ENCODE assay signal across 15 cellular contexts in the genomic region with DNA sequence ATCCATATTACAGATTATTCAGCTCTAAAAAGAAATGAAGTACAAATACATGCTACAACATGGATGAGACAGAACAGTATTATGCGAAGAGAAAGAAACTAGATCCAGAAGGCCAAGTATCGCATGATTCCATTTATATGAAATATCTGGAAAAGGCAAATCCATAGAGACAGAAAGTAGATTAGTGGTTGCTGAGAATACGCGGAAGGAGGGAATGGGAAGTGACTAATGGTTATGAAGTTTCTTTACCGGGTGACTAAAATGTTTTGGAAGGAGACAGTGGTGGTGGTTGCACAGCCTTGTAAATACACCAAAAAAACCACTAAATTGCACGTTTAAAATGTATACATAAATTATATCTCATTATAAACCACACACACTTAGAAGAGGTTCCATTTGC. TPM values are rescaled to one million over a fixed set of nuclear protein-coding genes. Genes with fewer than 3 reads are reported as not detected.
DNase-seq lines count a peak whose midpoint lies in the region; ATAC-seq and TF ChIP-seq lines count a peak whose summit lies in the region.
"Had no signal": no experiment of that assay in that cellular context is flagged by ENCODE, and none has a peak within 500 bp of the region (broad histone marks: within the 10 kb centered on the region; RNA-seq: fewer than 3 reads in every experiment).

No MANE protein-coding gene starts in this region.

- DNase-seq in ELR (ENCODE audit: low read depth) (peak; percentile 88), NCI-H226 (peak; percentile 65), dedifferentiated amniotic fluid mesenchymal stem cell (ENCODE audit: extremely low spot score) (peak; percentile 57), non-pigmented ciliary epithelial cell (ENCODE audit: low read depth) (peak; percentile 46), NK-92 (lab: John Stamatoyannopoulos, UW; ENCODE audit: unreplicated experiment) (no peak), NCI-H146 (lab: John Stamatoyannopoulos, UW) (no peak), erythroblast (lab: John Stamatoyannopoulos, UW) (no peak)
- DNase-seq in natural killer cell treated with Interleukin-12 subunit alpha and Interleukin-12 subunit beta and Interleukin-15 and Interleukin-18, amount 100 ng/mL, for 72 hours (ENCODE audit: low spot score): no peak
- DNase-seq: activated naive CD4-positive, alpha-beta T cell; H7; NCI-H2029; stomach; T-helper 9 cell had no signal

- no peak overlapping the region for H3K27ac Mint-ChIP-seq in natural killer cell treated with Interleukin-12 subunit alpha and Interleukin-12 subunit beta and Interleukin-15 and Interleukin-18, amount 100 ng/mL, for 72 hours
- H3K27ac Mint-ChIP-seq: IgD-negative memory B cell, progenitor cell of endocrine pancreas had no signal

- H3K9me3 Mint-ChIP-seq in natural killer cell treated with Interleukin-12 subunit alpha and Interleukin-12 subunit beta and Interleukin-15 and Interleukin-18, amount 100 ng/mL, for 72 hours: no peaks in the 10 kb centered on the region
- H3K9me3 Mint-ChIP-seq: IgD-negative memory B cell had no signal

- H3K36me3 Mint-ChIP-seq in natural killer cell treated with Interleukin-12 subunit alpha and Interleukin-12 subunit beta and Interleukin-15 and Interleukin-18, amount 100 ng/mL, for 72 hours: peaks cover 22% of the 10 kb centered on the region

- no peaks in the 10 kb centered on the region for H3K27me3 Mint-ChIP-seq in natural killer cell treated with Interleukin-12 subunit alpha and Interleukin-12 subunit beta and Interleukin-15 and Interleukin-18, amount 100 ng/mL, for 72 hours
- H3K27me3 Mint-ChIP-seq: IgD-negative memory B cell, progenitor cell of endocrine pancreas had no signal

- H3K4me1 Mint-ChIP-seq in natural killer cell treated with Interleukin-12 subunit alpha and Interleukin-12 subunit beta and Interleukin-15 and Interleukin-18, amount 100 ng/mL, for 72 hours (ENCODE audit: low read depth in 2 of 2): peaks cover 3 to 5% of the 10 kb centered on the region in 2 donors

- no peak for TF ChIP-seq POLR2A in erythroblast (IDR thresholded peaks at IDR 0.05; ENCODE audit: low read length)

- no peak overlapping the region for H3K4me3 Mint-ChIP-seq in natural killer cell treated with Interleukin-12 subunit alpha and Interleukin-12 subunit beta and Interleukin-15 and Interleukin-18, amount 100 ng/mL, for 72 hours
- H3K4me3 Mint-ChIP-seq: IgD-negative memory B cell had no signal

- no peak for ATAC-seq in natural killer cell treated with Interleukin-12 subunit alpha and Interleukin-12 subunit beta and Interleukin-15 and Interleukin-18, amount 100 ng/mL, for 72 hours

RNA-seq across cellular contexts. Expression of a gene that starts 12.5 kb away (rescaled TPM):
- total RNA-seq in natural killer cell treated with Interleukin-12 subunit alpha and Interleukin-12 subunit beta and Interleukin-15 and Interleukin-18, amount 100 ng/mL, for 72 hours: 10 to 100 TPM; 27.0 to 36.9 TPM

RNA-seq across cellular contexts. Expression of a gene that starts 26.0 kb away (rescaled TPM):
- total RNA-seq in natural killer cell treated with Interleukin-12 subunit alpha and Interleukin-12 subunit beta and Interleukin-15 and Interleukin-18, amount 100 ng/mL, for 72 hours: not detected
- total RNA-seq: H7, progenitor cell of endocrine pancreas, stomach had no signal

Comparison
In these comparisons a context has a peak if more than half of its experiments do, and no peak if none do; other contexts are left out.
1. DNase-seq: peak in ELR (single experiment), NCI-H226 (single experiment), dedifferentiated amniotic fluid mesenchymal stem cell (single experiment) and non-pigmented ciliary epithelial cell (single experiment); none in natural killer cell treated with Interleukin-12 subunit alpha and Interleukin-12 subunit beta and Interleukin-15 and Interleukin-18, amount 100 ng/mL, for 72 hours (single experiment), NK-92 (single experiment), NCI-H146 (single experiment) and erythroblast (0 of 2).